ENCODE assay signal across 13 cellular contexts in genomic region chr7:156895024-156895780, GRCh38. TPM values are rescaled to one million over a fixed set of nuclear protein-coding genes. Genes with fewer than 3 reads are reported as not detected.
DNase-seq lines count a peak whose midpoint lies in the region; ATAC-seq, FAIRE-seq and TF ChIP-seq lines count a peak whose summit lies in the region.
"Had no signal": no experiment of that assay in that cellular context is flagged by ENCODE, and none has a peak within 500 bp of the region (broad histone marks: within the 10 kb centered on the region; RNA-seq: fewer than 3 reads in every experiment).

No MANE protein-coding gene starts in this region.

- DNase-seq in CD14-positive monocyte (ENCODE audit: low spot score) (no peak), activated B cell treated with CpG ODN at 0.5 μM for 24 hours (no peak), naive B cell (no peak), HTR-8/SVneo (ENCODE audit: insufficient read length, low spot score) (no peak), SJCRH30 (no peak)
- DNase-seq: activated CD4-positive, alpha-beta T cell treated with anti-CD3 and anti-CD28 coated beads for 4 hours; NCI-H1105; PC-9; substantia nigra had no signal

- H3K36me3 Mint-ChIP-seq in CD14-positive monocyte = no peaks in the 10 kb centered on the region
- peaks cover 3% of the 10 kb centered on the region for H3K36me3 Mint-ChIP-seq in IgD-negative memory B cell
- peaks cover 2% of the 10 kb centered on the region for H3K36me3 Mint-ChIP-seq in activated B cell treated with CpG ODN at 0.5 μM for 24 hours (ENCODE audit: low read depth)
- no peaks in the 10 kb centered on the region for H3K36me3 Mint-ChIP-seq in naive B cell

- CTCF ChIA-PET in activated B cell treated with CpG ODN at 0.5 μM for 24 hours (lab: Charles Lee) = no interaction called here

- TF ChIP-seq CTCF in CD14-positive monocyte (IDR thresholded peaks at IDR 0.05) (no peak), activated B cell treated with CpG ODN at 0.5 μM for 24 hours (IDR thresholded peaks at IDR 0.05) (no peak)

- H3K9me3 ChIP-seq in SJCRH30 (replicated peaks) = no peaks in the 10 kb centered on the region; the same call in 1 of the 2 replicates
- H3K9me3 ChIP-seq: body of pancreas had no signal

- H3K27me3 Mint-ChIP-seq in CD14-positive monocyte (ENCODE audit: low read depth in 3 of 3) (peaks cover 0 to 2% (median 0%) of the 10 kb centered on the region in 3 donors), IgD-negative memory B cell (no peaks in the 10 kb centered on the region), activated B cell treated with CpG ODN at 0.5 μM for 24 hours (no peaks in the 10 kb centered on the region), naive B cell (peaks cover 0 to 5% (median 0%) of the 10 kb centered on the region in 3 donors)

- POLR2A ChIA-PET in activated B cell treated with CpG ODN at 0.5 μM for 24 hours (lab: Charles Lee) = no interaction called here

- H3K27ac Mint-ChIP-seq in CD14-positive monocyte = peak overlapping the region; percentile 82 to 95 (median 88)
- peak overlapping the region in 2 of 3 donors; percentile 3 to 93 for H3K27ac Mint-ChIP-seq in IgD-negative memory B cell
- peak overlapping the region; percentile 57 for H3K27ac Mint-ChIP-seq in activated B cell treated with CpG ODN at 0.5 μM for 24 hours
- peak overlapping the region in 3 of 6 donors; percentile 51 to 80 (median 60) for H3K27ac Mint-ChIP-seq in naive B cell

- no peaks in the 10 kb centered on the region for H3K36me3 ChIP-seq in SJCRH30

- H3K4me3 Mint-ChIP-seq in CD14-positive monocyte (peak overlapping the region; percentile 61 to 74), IgD-negative memory B cell (peak overlapping the region in 3 of 4 donors; percentile 35 to 97 (median 65)), activated B cell treated with CpG ODN at 0.5 μM for 24 hours (peak overlapping the region; percentile 52), naive B cell (peak overlapping the region in 6 of 8 donors; percentile 89 to 96 (median 94))

- no peaks in the 10 kb centered on the region for H3K27me3 ChIP-seq in SJCRH30
- H3K27me3 ChIP-seq: body of pancreas had no signal

- H3K4me1 Mint-ChIP-seq in CD14-positive monocyte (peaks cover 41% of the 10 kb centered on the region), IgD-negative memory B cell (peaks cover 26 to 28% (median 26%) of the 10 kb centered on the region in 3 donors), activated B cell treated with CpG ODN at 0.5 μM for 24 hours (peaks cover 37% of the 10 kb centered on the region), naive B cell (peaks cover 16 to 38% (median 26%) of the 10 kb centered on the region in 3 donors)

- no peaks in the 10 kb centered on the region for H3K4me1 ChIP-seq in SJCRH30

- FAIRE-seq in HTR-8/SVneo (lab: Jason Lieb, UNC) = no peak

- ATAC-seq in activated B cell treated with CpG ODN at 0.5 μM for 24 hours (ENCODE audit: low read depth) = no peak
- ATAC-seq in naive B cell (ENCODE audit: low read depth in 2 of 2) = no peak
- ATAC-seq in GM21360 (IDR thresholded peaks at IDR 0.05; ENCODE audit: unreplicated experiment) = no peak
- ATAC-seq in HG03378 (IDR thresholded peaks at IDR 0.05; ENCODE audit: unreplicated experiment) = no peak
- ATAC-seq: body of pancreas had no signal

- H3K4me3 ChIP-seq in SJCRH30 = no peak overlapping the region
- H3K4me3 ChIP-seq: body of pancreas had no signal

- peaks cover 0 to 8% (median 4%) of the 10 kb centered on the region in 7 donors for H3K9me3 Mint-ChIP-seq in CD14-positive monocyte
- no peaks in the 10 kb centered on the region for H3K9me3 Mint-ChIP-seq in IgD-negative memory B cell
- H3K9me3 Mint-ChIP-seq in activated B cell treated with CpG ODN at 0.5 μM for 24 hours = no peaks in the 10 kb centered on the region
- no peaks in the 10 kb centered on the region for H3K9me3 Mint-ChIP-seq in naive B cell

- H3K27ac ChIP-seq in SJCRH30 = no peak overlapping the region
- H3K27ac ChIP-seq: PC-9 had no signal

- intact Hi-C loops in CD14-positive monocyte (cut with micrococcal nuclease) (loop anchor here (5.0 to 10.0 kb wide), 4 partner anchors 52 to 1970 kb away; partner anchors contain the start of genes NOM1 (in 2 of the 2) and PAXIP1 (in 1 of the 2)), activated B cell treated with CpG ODN at 0.5 μM for 24 hours (cut with micrococcal nuclease) (loop anchor here (10.0 kb wide), 1 partner anchor 1250 kb away; the partner anchor contains the start of gene RBM33)

RNA-seq across cellular contexts. Expression of gene LMBR1, which starts 2.2 kb away (rescaled TPM):
- polyA plus RNA-seq in CD14-positive monocyte (10 to 100 TPM; 21.2 to 24.4 TPM), IgD-negative memory B cell (29.2 TPM), naive B cell (ENCODE audit: low read depth in 6 of 6) (10 to 100 TPM; 35.3 to 49.3 (median 40.9) TPM)
- total RNA-seq in activated B cell treated with CpG ODN at 0.5 μM for 24 hours = 54.6 and 67.9 TPM in 2 replicates
- 66.2 and 80.8 TPM in 2 replicates for total RNA-seq in SJCRH30 (2014; rRNA removed; shearing (Covaris generic))

RNA-seq across cellular contexts. Expression of gene NOM1, which starts 54.3 kb away (rescaled TPM):
- polyA plus RNA-seq in CD14-positive monocyte (1 to 10 TPM in 1 of 2 donors, under 1 TPM in 1; 0.89 to 1.9 TPM), IgD-negative memory B cell (9.4 TPM), naive B cell (ENCODE audit: low read depth in 6 of 6) (1 to 10 TPM; 1.8 to 8.6 (median 3.3) TPM)
- 34.7 and 39.1 TPM in 2 replicates for total RNA-seq in activated B cell treated with CpG ODN at 0.5 μM for 24 hours
- total RNA-seq in SJCRH30 (2014; rRNA removed; shearing (Covaris generic)) = 25.4 and 29.9 TPM in 2 replicates
